1 cellular context compared by ENCODE assay signal in the genomic region with DNA sequence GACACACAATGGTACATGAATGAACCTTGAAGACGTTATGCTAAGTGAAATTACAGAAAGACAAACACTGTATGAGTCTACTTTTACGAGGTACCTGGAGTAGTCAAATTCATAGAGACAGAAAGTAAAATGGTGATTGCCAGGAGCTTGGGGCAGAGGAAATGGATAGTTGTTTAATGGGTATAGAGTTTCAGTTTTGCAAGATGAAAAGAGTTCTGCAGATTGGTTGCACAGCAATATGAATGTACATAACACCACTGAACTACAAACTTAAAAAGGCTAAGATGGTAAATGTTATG.
TF ChIP-seq lines count a peak whose summit lies in the region.

No MANE protein-coding gene starts in this region.

TF ChIP-seq in GM12878, 131 proteins besides CTCF, POLR2A, EP300 and RAD21 (continued from another document):
- TF ChIP-seq, protein P1, sequence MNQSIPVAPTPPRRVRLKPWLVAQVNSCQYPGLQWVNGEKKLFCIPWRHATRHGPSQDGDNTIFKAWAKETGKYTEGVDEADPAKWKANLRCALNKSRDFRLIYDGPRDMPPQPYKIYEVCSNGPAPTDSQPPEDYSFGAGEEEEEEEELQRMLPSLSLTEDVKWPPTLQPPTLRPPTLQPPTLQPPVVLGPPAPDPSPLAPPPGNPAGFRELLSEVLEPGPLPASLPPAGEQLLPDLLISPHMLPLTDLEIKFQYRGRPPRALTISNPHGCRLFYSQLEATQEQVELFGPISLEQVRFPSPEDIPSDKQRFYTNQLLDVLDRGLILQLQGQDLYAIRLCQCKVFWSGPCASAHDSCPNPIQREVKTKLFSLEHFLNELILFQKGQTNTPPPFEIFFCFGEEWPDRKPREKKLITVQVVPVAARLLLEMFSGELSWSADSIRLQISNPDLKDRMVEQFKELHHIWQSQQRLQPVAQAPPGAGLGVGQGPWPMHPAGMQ (IDR thresholded peaks at IDR 0.05; ENCODE audit: borderline replicate concordance), result no peak
- TF ChIP-seq CBX3 (IDR thresholded peaks at IDR 0.05; ENCODE audit: borderline replicate concordance, low read depth) (no peak), YBX1 (IDR thresholded peaks at IDR 0.05) (no peak), PAX5 (IDR thresholded peaks at IDR 0.05; ENCODE audit: borderline replicate concordance, low read depth, low read length) (no peak), ASH2L (IDR thresholded peaks at IDR 0.05; ENCODE audit: borderline replicate concordance, low read depth) (no peak), SPI1 (IDR thresholded peaks at IDR 0.05; ENCODE audit: borderline replicate concordance, insufficient read depth, low read depth, low read length) (0 out of 2 replicates have a peak, but pooled peaks have one; percentile 25), JUNB (IDR thresholded peaks at IDR 0.05) (peak; percentile 73), MEF2B (IDR thresholded peaks at IDR 0.05; ENCODE audit: partially characterized antibody, poor library complexity, severe bottlenecking) (no peak), PML (IDR thresholded peaks at IDR 0.05; ENCODE audit: low read length) (no peak), SMARCA5 (IDR thresholded peaks at IDR 0.05) (no peak), CEBPB (IDR thresholded peaks at IDR 0.05; ENCODE audit: borderline replicate concordance in 1 of 2, low read depth in 2 of 2, low read length in 2 of 2) (peak in 1 of 2 experiments; percentile 32; a peak in 1 of 4 replicates), NBN (IDR thresholded peaks at IDR 0.05) (no peak)
- TF ChIP-seq, protein P2, sequence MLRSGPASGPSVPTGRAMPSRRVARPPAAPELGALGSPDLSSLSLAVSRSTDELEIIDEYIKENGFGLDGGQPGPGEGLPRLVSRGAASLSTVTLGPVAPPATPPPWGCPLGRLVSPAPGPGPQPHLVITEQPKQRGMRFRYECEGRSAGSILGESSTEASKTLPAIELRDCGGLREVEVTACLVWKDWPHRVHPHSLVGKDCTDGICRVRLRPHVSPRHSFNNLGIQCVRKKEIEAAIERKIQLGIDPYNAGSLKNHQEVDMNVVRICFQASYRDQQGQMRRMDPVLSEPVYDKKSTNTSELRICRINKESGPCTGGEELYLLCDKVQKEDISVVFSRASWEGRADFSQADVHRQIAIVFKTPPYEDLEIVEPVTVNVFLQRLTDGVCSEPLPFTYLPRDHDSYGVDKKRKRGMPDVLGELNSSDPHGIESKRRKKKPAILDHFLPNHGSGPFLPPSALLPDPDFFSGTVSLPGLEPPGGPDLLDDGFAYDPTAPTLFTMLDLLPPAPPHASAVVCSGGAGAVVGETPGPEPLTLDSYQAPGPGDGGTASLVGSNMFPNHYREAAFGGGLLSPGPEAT (IDR thresholded peaks at IDR 0.05; ENCODE audit: low read depth), result no peak
- TF ChIP-seq, protein P3, sequence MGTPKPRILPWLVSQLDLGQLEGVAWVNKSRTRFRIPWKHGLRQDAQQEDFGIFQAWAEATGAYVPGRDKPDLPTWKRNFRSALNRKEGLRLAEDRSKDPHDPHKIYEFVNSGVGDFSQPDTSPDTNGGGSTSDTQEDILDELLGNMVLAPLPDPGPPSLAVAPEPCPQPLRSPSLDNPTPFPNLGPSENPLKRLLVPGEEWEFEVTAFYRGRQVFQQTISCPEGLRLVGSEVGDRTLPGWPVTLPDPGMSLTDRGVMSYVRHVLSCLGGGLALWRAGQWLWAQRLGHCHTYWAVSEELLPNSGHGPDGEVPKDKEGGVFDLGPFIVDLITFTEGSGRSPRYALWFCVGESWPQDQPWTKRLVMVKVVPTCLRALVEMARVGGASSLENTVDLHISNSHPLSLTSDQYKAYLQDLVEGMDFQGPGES (IDR thresholded peaks at IDR 0.05), result no peak
- TF ChIP-seq, protein P4, sequence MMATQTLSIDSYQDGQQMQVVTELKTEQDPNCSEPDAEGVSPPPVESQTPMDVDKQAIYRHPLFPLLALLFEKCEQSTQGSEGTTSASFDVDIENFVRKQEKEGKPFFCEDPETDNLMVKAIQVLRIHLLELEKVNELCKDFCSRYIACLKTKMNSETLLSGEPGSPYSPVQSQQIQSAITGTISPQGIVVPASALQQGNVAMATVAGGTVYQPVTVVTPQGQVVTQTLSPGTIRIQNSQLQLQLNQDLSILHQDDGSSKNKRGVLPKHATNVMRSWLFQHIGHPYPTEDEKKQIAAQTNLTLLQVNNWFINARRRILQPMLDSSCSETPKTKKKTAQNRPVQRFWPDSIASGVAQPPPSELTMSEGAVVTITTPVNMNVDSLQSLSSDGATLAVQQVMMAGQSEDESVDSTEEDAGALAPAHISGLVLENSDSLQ (IDR thresholded peaks at IDR 0.05), result no peak
- TF ChIP-seq, protein P5, sequence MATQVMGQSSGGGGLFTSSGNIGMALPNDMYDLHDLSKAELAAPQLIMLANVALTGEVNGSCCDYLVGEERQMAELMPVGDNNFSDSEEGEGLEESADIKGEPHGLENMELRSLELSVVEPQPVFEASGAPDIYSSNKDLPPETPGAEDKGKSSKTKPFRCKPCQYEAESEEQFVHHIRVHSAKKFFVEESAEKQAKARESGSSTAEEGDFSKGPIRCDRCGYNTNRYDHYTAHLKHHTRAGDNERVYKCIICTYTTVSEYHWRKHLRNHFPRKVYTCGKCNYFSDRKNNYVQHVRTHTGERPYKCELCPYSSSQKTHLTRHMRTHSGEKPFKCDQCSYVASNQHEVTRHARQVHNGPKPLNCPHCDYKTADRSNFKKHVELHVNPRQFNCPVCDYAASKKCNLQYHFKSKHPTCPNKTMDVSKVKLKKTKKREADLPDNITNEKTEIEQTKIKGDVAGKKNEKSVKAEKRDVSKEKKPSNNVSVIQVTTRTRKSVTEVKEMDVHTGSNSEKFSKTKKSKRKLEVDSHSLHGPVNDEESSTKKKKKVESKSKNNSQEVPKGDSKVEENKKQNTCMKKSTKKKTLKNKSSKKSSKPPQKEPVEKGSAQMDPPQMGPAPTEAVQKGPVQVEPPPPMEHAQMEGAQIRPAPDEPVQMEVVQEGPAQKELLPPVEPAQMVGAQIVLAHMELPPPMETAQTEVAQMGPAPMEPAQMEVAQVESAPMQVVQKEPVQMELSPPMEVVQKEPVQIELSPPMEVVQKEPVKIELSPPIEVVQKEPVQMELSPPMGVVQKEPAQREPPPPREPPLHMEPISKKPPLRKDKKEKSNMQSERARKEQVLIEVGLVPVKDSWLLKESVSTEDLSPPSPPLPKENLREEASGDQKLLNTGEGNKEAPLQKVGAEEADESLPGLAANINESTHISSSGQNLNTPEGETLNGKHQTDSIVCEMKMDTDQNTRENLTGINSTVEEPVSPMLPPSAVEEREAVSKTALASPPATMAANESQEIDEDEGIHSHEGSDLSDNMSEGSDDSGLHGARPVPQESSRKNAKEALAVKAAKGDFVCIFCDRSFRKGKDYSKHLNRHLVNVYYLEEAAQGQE (IDR thresholded peaks at IDR 0.05; ENCODE audit: low read depth, low read length), result no peak
